ENCODE assay signal across 8 cellular contexts in genomic region chr6:70956191-70956450, GRCh38. TPM values are rescaled to one million over a fixed set of nuclear protein-coding genes. Genes with fewer than 3 reads are reported as not detected.
DNase-seq lines count a peak whose midpoint lies in the region; ATAC-seq and TF ChIP-seq lines count a peak whose summit lies in the region.

No MANE protein-coding gene starts in this region.

- no peak for DNase-seq in AG04449 (ENCODE audit: low read depth, low spot score)
- DNase-seq in HCT116 (ENCODE audit: low read depth, low spot score) = no peak
- DNase-seq in astrocyte of the spinal cord (ENCODE audit: low read depth, low spot score) = no peak
- no peak for DNase-seq in mesenchymal stem cell
- no peak for DNase-seq in ecto neural progenitor cell (ENCODE audit: low spot score)
- DNase-seq in OCI-M2 (lab: John Stamatoyannopoulos, UW; ENCODE audit: unreplicated experiment) = no peak

- in situ Hi-C loops in astrocyte of the spinal cord (cut with HindIII; ENCODE audit: low sequenced_read_pairs) = no loop called here

- no peaks in the 10 kb centered on the region for H4K20me1 ChIP-seq in HCT116 (ENCODE audit: insufficient read depth)

- no peak for TF ChIP-seq RAD21 in HCT116 (IDR thresholded peaks at IDR 0.05; ENCODE audit: low read depth)

- H3K79me1 ChIP-seq in mesenchymal stem cell (replicated peaks; ENCODE audit: low read length, poor library complexity, severe bottlenecking) = no peaks in the 10 kb centered on the region

- peak overlapping the region; percentile 46 for H3K4me3 ChIP-seq in AG04449 (ENCODE audit: low read depth, low read length)
- H3K4me3 ChIP-seq in HCT116 (replicated peaks in 1 of 2; ENCODE audit: low read depth in 1 of 2, low read length in 2 of 2) = no peak overlapping the region
- peak overlapping the region; percentile 42 for H3K4me3 ChIP-seq in astrocyte of the spinal cord (ENCODE audit: low read depth, low read length)
- H3K4me3 ChIP-seq in mesenchymal stem cell (ENCODE audit: insufficient read depth in 1 of 2, low read depth in 1 of 2, low read length in 2 of 2) = peak overlapping the region; percentile 52 to 75

- H4K8ac ChIP-seq in mesenchymal stem cell (ENCODE audit: low read length) = peak overlapping the region; percentile 67

- H3K9ac ChIP-seq in HCT116 (ENCODE audit: low read length) (no peak overlapping the region), mesenchymal stem cell (ENCODE audit: low read length) (no peak overlapping the region)

- H2AK5ac ChIP-seq in mesenchymal stem cell (ENCODE audit: low read length, severe bottlenecking) = no peak overlapping the region

- no peak for TF ChIP-seq POLR2A in HCT116 (IDR thresholded peaks at IDR 0.05; ENCODE audit: borderline replicate concordance, extremely low read depth, insufficient read depth, insufficient read length)

- no peak overlapping the region for H4K91ac ChIP-seq in mesenchymal stem cell (ENCODE audit: low read length)

- H2BK12ac ChIP-seq in mesenchymal stem cell (ENCODE audit: low read length in 2 of 2) = no peak overlapping the region

- no peak overlapping the region for H3K18ac ChIP-seq in mesenchymal stem cell (ENCODE audit: low read depth in 1 of 2, low read length in 2 of 2)

- H3K79me2 ChIP-seq in HCT116 (ENCODE audit: insufficient read depth, low read length) = no peaks in the 10 kb centered on the region

- H3K9me3 ChIP-seq in HCT116 (ENCODE audit: control insufficient read depth in 1 of 2, insufficient read depth in 1 of 2, low read depth in 1 of 2, low read length in 2 of 2) (no peaks in the 10 kb centered on the region), mesenchymal stem cell (ENCODE audit: control insufficient read depth, low read length) (no peaks in the 10 kb centered on the region)

- RAD21 ChIA-PET in HCT116 (lab: Charles Lee; ENCODE audit: low non-redundant PET in 1 of 2, low total read pairs in 2 of 2, uncharacterized antibody in 2 of 2, unreplicated experiment in 2 of 2) = interaction anchor here (0.9 to 2.2 kb wide), 4 partner anchors 435 to 735 kb away, joined by 3 to 8 read pairs (median 5); no protein-coding TSS in a partner anchor

- POLR2A ChIA-PET in AG04449 (lab: Yijun Ruan, JAX) (no interaction called here), HCT116 (lab: Charles Lee) (interaction anchor here (1.0 kb wide), 1 partner anchor 735 kb away, joined by 3 read pairs; no protein-coding TSS in a partner anchor)

- H3K23ac ChIP-seq in mesenchymal stem cell (ENCODE audit: low read length in 2 of 2) = no peak overlapping the region

- H3K4ac ChIP-seq in mesenchymal stem cell (ENCODE audit: low read depth in 1 of 2, low read length in 2 of 2) = no peak overlapping the region

- H2AFZ ChIP-seq in HCT116 (ENCODE audit: low read depth, low read length, poor library complexity, severe bottlenecking) = no peak overlapping the region
- peak overlapping the region; percentile 15 for H2AFZ ChIP-seq in mesenchymal stem cell (ENCODE audit: low read depth, low read length)

- ATAC-seq in HCT116 = no peak
- no peak for ATAC-seq in HG03135 (IDR thresholded peaks at IDR 0.05; ENCODE audit: unreplicated experiment)
- no peak for ATAC-seq in GM19397 (IDR thresholded peaks at IDR 0.05; ENCODE audit: unreplicated experiment)

- H3K9me2 ChIP-seq in HCT116 (ENCODE audit: insufficient read depth) = no peaks in the 10 kb centered on the region

- no peak overlapping the region for H2BK15ac ChIP-seq in mesenchymal stem cell (ENCODE audit: low read depth, poor library complexity, severe bottlenecking)

- H2BK5ac ChIP-seq in mesenchymal stem cell (ENCODE audit: low read depth, low read length, poor library complexity, severe bottlenecking) = no peak overlapping the region

- H2BK120ac ChIP-seq in mesenchymal stem cell (ENCODE audit: low read depth, low read length) = no peak overlapping the region

- WGBS in mesenchymal stem cell = 5% methylated on average over 26 of the region's 27 CpGs

- H3K4me2 ChIP-seq in HCT116 (ENCODE audit: low read length) = peak overlapping the region; percentile 53; the same call in 1 of the 2 replicates
- peak overlapping the region; percentile 99 for H3K4me2 ChIP-seq in mesenchymal stem cell (ENCODE audit: low read length, poor library complexity, severe bottlenecking)

- no peak overlapping the region for H3K27ac ChIP-seq in HCT116 (ENCODE audit: low read depth, low read length)
- H3K27ac ChIP-seq in mesenchymal stem cell (ENCODE audit: low read length, poor library complexity, severe bottlenecking) = no peak overlapping the region

- no peak for TF ChIP-seq CTCF in AG04449 (IDR thresholded peaks at IDR 0.05; ENCODE audit: insufficient read depth, low read length, missing control alignments)
- TF ChIP-seq CTCF in HCT116 (IDR thresholded peaks at IDR 0.05 in 2 of 3, conservative IDR thresholded peaks at IDR 0.05 in 1 of 3; ENCODE audit: borderline replicate concordance in 1 of 3, insufficient read depth in 1 of 3, low read depth in 2 of 3, low read length in 2 of 3) = no peak; a peak in 1 of 6 replicates
- TF ChIP-seq CTCF in astrocyte of the spinal cord (IDR thresholded peaks at IDR 0.05; ENCODE audit: low read depth, low read length) = no peak

- H3K14ac ChIP-seq in mesenchymal stem cell (ENCODE audit: low read length in 2 of 2) = no peak overlapping the region

- intact Hi-C loops in HCT116 (cut with micrococcal nuclease) = loop anchor here (1.0 to 10.0 kb wide), 4 partner anchors 250 to 734 kb away; partner anchors contain the start of gene COL9A1

- no TSS peak for BruUV-seq in HCT116 (replicated peaks; lab: Mats Ljungman, UMichigan)

- H3K36me3 ChIP-seq in HCT116 (ENCODE audit: control insufficient read depth in 1 of 2, insufficient read depth in 2 of 2, low read length in 2 of 2) = no peaks in the 10 kb centered on the region
- H3K36me3 ChIP-seq in mesenchymal stem cell (ENCODE audit: control insufficient read depth in 1 of 2, insufficient read depth in 2 of 2, low read depth in 1 of 2, low read length in 2 of 2) = no peaks in the 10 kb centered on the region

- peaks cover 18% of the 10 kb centered on the region; the same call in 1 of the 2 replicates for H3K27me3 ChIP-seq in HCT116 (ENCODE audit: insufficient read depth, low read length)
- peaks cover 55 to 72% of the 10 kb centered on the region in 2 experiments for H3K27me3 ChIP-seq in mesenchymal stem cell (ENCODE audit: control insufficient read depth in 1 of 2, insufficient read depth in 1 of 2, low read length in 2 of 2)

- CTCF ChIA-PET in AG04449 (lab: Yijun Ruan, JAX) (interaction anchor here (0.6 to 3.4 kb wide), 18 partner anchors 8 to 735 kb away, joined by 3 to 29 read pairs (median 5); no protein-coding TSS in a partner anchor), HCT116 (lab: Charles Lee) (interaction anchor here (0.7 to 2.2 kb wide), 17 partner anchors 25 to 735 kb away, joined by 3 to 38 read pairs (median 5); no protein-coding TSS in a partner anchor)

- H3K4me1 ChIP-seq in HCT116 (ENCODE audit: control insufficient read depth in 1 of 2, insufficient read depth in 2 of 2, low read length in 2 of 2) = peaks cover 3 to 5% of the 10 kb centered on the region in 2 experiments; a peak in 2 of 4 replicates
- H3K4me1 ChIP-seq in mesenchymal stem cell (ENCODE audit: control insufficient read depth, insufficient read depth, low read depth, low read length) = peaks cover 21% of the 10 kb centered on the region

TF ChIP-seq in HCT116, 20 proteins besides CTCF, POLR2A, EP300 and RAD21:
- TF ChIP-seq REST (IDR thresholded peaks at IDR 0.05; ENCODE audit: low read depth) = no peak
- TF ChIP-seq ZNF274 (IDR thresholded peaks at IDR 0.05; ENCODE audit: low read depth, low read length) = no peak
- no peak for TF ChIP-seq SIN3A (IDR thresholded peaks at IDR 0.05; ENCODE audit: low read depth)
- TF ChIP-seq YY1 (IDR thresholded peaks at IDR 0.05; ENCODE audit: extremely low read depth, insufficient replicate concordance, low read depth, low read length) = no peak
- TF ChIP-seq SRF (IDR thresholded peaks at IDR 0.05; ENCODE audit: low read depth) = no peak
- TF ChIP-seq CBX3 (IDR thresholded peaks at IDR 0.05; ENCODE audit: low read depth) = no peak
- TF ChIP-seq TCF7L2 (IDR thresholded peaks at IDR 0.05; ENCODE audit: borderline replicate concordance, extremely low read depth, insufficient read depth, insufficient read length) = no peak
- TF ChIP-seq MAX (IDR thresholded peaks at IDR 0.05) = no peak
- no peak for TF ChIP-seq ZFX (IDR thresholded peaks at IDR 0.05)
- TF ChIP-seq EZH2phosphoT487 (IDR thresholded peaks at IDR 0.05; ENCODE audit: borderline replicate concordance) = no peak
- TF ChIP-seq ELF1 (IDR thresholded peaks at IDR 0.05; ENCODE audit: borderline replicate concordance, low read depth) = no peak

RNA-seq across cellular contexts. Expression of gene B3GAT2, which starts 0.7 kb away (rescaled TPM):
- not detected for total RNA-seq in HCT116 (2021; ENCODE audit: unreplicated experiment)
- polyA plus RNA-seq in HCT116 (2012) = 0.11 and 0.22 TPM in 2 replicates
- polyA plus RNA-seq in mesenchymal stem cell (2013, experiment 1 of 2) = not detected
- not detected for polyA plus RNA-seq in mesenchymal stem cell (2013, experiment 2 of 2)

Comparison
In these comparisons a context has a peak if more than half of its experiments do, and no peak if none do; other contexts are left out.
1. H3K4me3 ChIP-seq: peak in AG04449 (single experiment), astrocyte of the spinal cord (single experiment) and mesenchymal stem cell (2 of 2); none in HCT116 (0 of 2).